8 cellular contexts compared by ENCODE assay signal in genomic region chr17:21283482-21284318, GRCh38. TPM values are rescaled to one million over a fixed set of nuclear protein-coding genes. Genes with fewer than 3 reads are reported as not detected.
DNase-seq lines count a peak whose midpoint lies in the region; ATAC-seq and TF ChIP-seq lines count a peak whose summit lies in the region.

No MANE protein-coding gene starts in this region.

- peaks cover 57% of the 10 kb centered on the region for H3K4me1 Mint-ChIP-seq in CD8-positive, alpha-beta T cell (ENCODE audit: low read depth)

- H3K27me3 ChIP-seq in CD8-positive, alpha-beta T cell (ENCODE audit: insufficient read depth, low read length) = no peaks in the 10 kb centered on the region
- H3K27me3 ChIP-seq in Karpas-422 (ENCODE audit: low read length) (no peaks in the 10 kb centered on the region), breast epithelium (no peaks in the 10 kb centered on the region), lung (ENCODE audit: control insufficient read depth, insufficient read depth) (no peaks in the 10 kb centered on the region), upper lobe of right lung (no peaks in the 10 kb centered on the region)

- no peak for TF ChIP-seq POLR2A in breast epithelium (IDR thresholded peaks at IDR 0.05)

- peaks cover 13% of the 10 kb centered on the region for H3K36me3 Mint-ChIP-seq in CD8-positive, alpha-beta T cell

- H4K20me1 ChIP-seq in Karpas-422 (ENCODE audit: insufficient read depth, low read depth, low read length) = peaks cover 8% of the 10 kb centered on the region; the same call in 1 of the 2 replicates

- no peaks in the 10 kb centered on the region for H3K9me3 Mint-ChIP-seq in CD8-positive, alpha-beta T cell

- H3K4me2 ChIP-seq in Karpas-422 (ENCODE audit: low read depth, low read length, poor library complexity, severe bottlenecking) = peak overlapping the region; percentile 82

- ATAC-seq in CD8-positive, alpha-beta T cell = no peak
- ATAC-seq in GM19467 (IDR thresholded peaks at IDR 0.05; ENCODE audit: unreplicated experiment) (peak; percentile 0), lung (ENCODE audit: insufficient read depth, low FRiP score) (no peak), upper lobe of right lung (no peak), GM21381 (IDR thresholded peaks at IDR 0.05; ENCODE audit: unreplicated experiment) (no peak)

- peaks cover 42% of the 10 kb centered on the region for H3K79me2 ChIP-seq in Karpas-422 (ENCODE audit: low read length)

- peak overlapping the region; percentile 69 for H3K27ac ChIP-seq in CD8-positive, alpha-beta T cell (ENCODE audit: low read depth, low read length)
- no peak overlapping the region for H3K27ac ChIP-seq in Karpas-422 (ENCODE audit: low read length)
- H3K27ac ChIP-seq in breast epithelium = peak overlapping the region; percentile 96
- peak overlapping the region; percentile 74 to 81 for H3K27ac ChIP-seq in lung (ENCODE audit: low read depth in 1 of 2, low read length in 1 of 2)
- peak overlapping the region; percentile 70 for H3K27ac ChIP-seq in upper lobe of right lung

- no peaks in the 10 kb centered on the region for H3K27me3 Mint-ChIP-seq in CD8-positive, alpha-beta T cell (ENCODE audit: low read depth)

- peak overlapping the region; percentile 94 for H3K4me3 Mint-ChIP-seq in CD8-positive, alpha-beta T cell

- intact Hi-C loops in CD8-positive, alpha-beta T cell (cut with DNase I, micrococcal nuclease) = loop anchor here (1.0 to 2.0 kb wide), 8 partner anchors 8 to 241 kb away; partner anchors contain the start of genes NATD1 (in 2 of the 2), TMEM11 (in 2 of the 2), USP22 (in 2 of the 2) and DHRS7B (in 1 of the 2)
- intact Hi-C loops in breast epithelium (cut with DNase I; ENCODE audit: low total_unique reads) = no loop called here
- intact Hi-C loops in upper lobe of right lung (cut with DNase I) = no loop called here

- POLR2A ChIA-PET in CD8-positive, alpha-beta T cell (lab: Charles Lee) = interaction anchor here (0.7 to 1.0 kb wide), 3 partner anchors 8 to 33 kb away, joined by 3 read pairs; no protein-coding TSS in a partner anchor

- peak overlapping the region; percentile 96 for H3K27ac Mint-ChIP-seq in CD8-positive, alpha-beta T cell

- no peak for TF ChIP-seq CTCF in CD8-positive, alpha-beta T cell (IDR thresholded peaks at IDR 0.05)
- TF ChIP-seq CTCF in breast epithelium (IDR thresholded peaks at IDR 0.05) = no peak
- TF ChIP-seq CTCF in lung (IDR thresholded peaks at IDR 0.05; ENCODE audit: control extremely low read depth, extremely low read depth) = no peak
- TF ChIP-seq CTCF in upper lobe of right lung (IDR thresholded peaks at IDR 0.05) = no peak

- 18 to 20% methylated on average over 48 to 49 of the region's 49 CpGs for WGBS in lung, 2 donors

- H3K9ac ChIP-seq in Karpas-422 (ENCODE audit: low read length) = peak overlapping the region; percentile 58

- DNase-seq in CD8-positive, alpha-beta T cell = no peak
- DNase-seq in Karpas-422 (peak; percentile 72), breast epithelium (ENCODE audit: low spot score in 2 of 2) (no peak), lung (ENCODE audit: low spot score) (no peak), upper lobe of right lung (no peak), OCI-M2 (lab: John Stamatoyannopoulos, UW; ENCODE audit: unreplicated experiment) (no peak)

- peak overlapping the region; percentile 32; the same call in 1 of the 2 replicates for H2AFZ ChIP-seq in Karpas-422 (ENCODE audit: low read length)

- peaks cover 45% of the 10 kb centered on the region for H3K4me1 ChIP-seq in CD8-positive, alpha-beta T cell (ENCODE audit: insufficient read depth, low read length)
- H3K4me1 ChIP-seq in Karpas-422 (ENCODE audit: low read length) (peaks cover 64% of the 10 kb centered on the region), breast epithelium (peaks cover 12 to 19% of the 10 kb centered on the region in 2 donors), lung (ENCODE audit: control insufficient read depth in 2 of 2, insufficient read depth in 2 of 2, low read length in 2 of 2) (peaks cover 7 to 24% of the 10 kb centered on the region in 2 donors), upper lobe of right lung (peaks cover 42% of the 10 kb centered on the region)

- H3K9me3 ChIP-seq in CD8-positive, alpha-beta T cell (ENCODE audit: low read length) = no peaks in the 10 kb centered on the region
- H3K9me3 ChIP-seq in Karpas-422 (ENCODE audit: low read length) (no peaks in the 10 kb centered on the region), breast epithelium (no peaks in the 10 kb centered on the region), lung (ENCODE audit: control insufficient read depth in 2 of 2, insufficient read depth in 1 of 2, low read length in 1 of 2) (no peaks in the 10 kb centered on the region), upper lobe of right lung (no peaks in the 10 kb centered on the region)

- no peaks in the 10 kb centered on the region for H3K9me2 ChIP-seq in Karpas-422 (replicated peaks; ENCODE audit: insufficient read depth, low read length)

- no peaks in the 10 kb centered on the region for H3K36me3 ChIP-seq in CD8-positive, alpha-beta T cell (ENCODE audit: insufficient read depth, low read length)
- H3K36me3 ChIP-seq in Karpas-422 (ENCODE audit: insufficient read depth, low read length) (no peaks in the 10 kb centered on the region; the same call in 1 of the 2 replicates), breast epithelium (no peaks in the 10 kb centered on the region), lung (ENCODE audit: control insufficient read depth in 2 of 2, insufficient read depth in 2 of 2, low read length in 2 of 2) (no peaks in the 10 kb centered on the region), upper lobe of right lung (no peaks in the 10 kb centered on the region)

- CTCF ChIA-PET in CD8-positive, alpha-beta T cell (lab: Charles Lee) = interaction anchor here (0.8 to 1.2 kb wide), 3 partner anchors 29 to 228 kb away, joined by 3 to 4 read pairs (median 4); partner anchors contain the start of gene DHRS7B

- peak overlapping the region; percentile 78 for H3K4me3 ChIP-seq in CD8-positive, alpha-beta T cell (ENCODE audit: low read depth, low read length)
- peak overlapping the region; percentile 65 for H3K4me3 ChIP-seq in Karpas-422 (ENCODE audit: low read length)
- H3K4me3 ChIP-seq in breast epithelium = peak overlapping the region; percentile 67 to 90 (median 86)
- peak overlapping the region; percentile 35 for H3K4me3 ChIP-seq in lung
- peak overlapping the region; percentile 92 for H3K4me3 ChIP-seq in upper lobe of right lung

RNA-seq across cellular contexts. Expression of gene MAP2K3, which starts 0.8 kb away (rescaled TPM):
- total RNA-seq in CD8-positive, alpha-beta T cell = 10 to 100 TPM; 59.9 to 63.8 TPM
- 49.4 and 66.7 TPM in 2 replicates for total RNA-seq in Karpas-422 (2014; rRNA removed; shearing (Covaris generic); ENCODE audit: low replicate concordance)
- total RNA-seq in breast epithelium (10 to 100 TPM; 16.0 to 26.9 (median 22.0) TPM), lung (100 to 1,000 TPM in 1 of 2 donors, 10 to 100 TPM in 1; 36.4 to 111 TPM), upper lobe of right lung (68.3 TPM)
- polyA plus RNA-seq in lung = 10 to 100 TPM; 53.9 to 99.5 TPM

RNA-seq across cellular contexts. Expression of gene NATD1, which starts 30.5 kb away (rescaled TPM):
- 1 to 10 TPM; 6.3 to 6.6 TPM for total RNA-seq in CD8-positive, alpha-beta T cell
- total RNA-seq in Karpas-422 (2014; rRNA removed; shearing (Covaris generic); ENCODE audit: low replicate concordance) = 0.45 and 1.2 TPM in 2 replicates
- total RNA-seq in breast epithelium (10 to 100 TPM in 1 of 3 donors, 1 to 10 TPM in 2; 8.2 to 11.8 (median 8.6) TPM), lung (1 to 10 TPM; 6.9 to 8.1 TPM), upper lobe of right lung (19.5 TPM)
- 1 to 10 TPM; 4.8 to 6.3 TPM for polyA plus RNA-seq in lung

Comparison
In these comparisons a context has a peak if more than half of its experiments do, and no peak if none do; other contexts are left out.
1. H3K4me3 ChIP-seq: peak in every context shown above with its lines; median percentile 92 in upper lobe of right lung; 86 in breast epithelium; 78 in CD8-positive, alpha-beta T cell; 65 in Karpas-422; 35 in lung.
2. intact Hi-C loops: an anchor here in CD8-positive, alpha-beta T cell (1.0 to 2.0 kb wide); none called in breast epithelium and upper lobe of right lung.